In the genomic region with DNA sequence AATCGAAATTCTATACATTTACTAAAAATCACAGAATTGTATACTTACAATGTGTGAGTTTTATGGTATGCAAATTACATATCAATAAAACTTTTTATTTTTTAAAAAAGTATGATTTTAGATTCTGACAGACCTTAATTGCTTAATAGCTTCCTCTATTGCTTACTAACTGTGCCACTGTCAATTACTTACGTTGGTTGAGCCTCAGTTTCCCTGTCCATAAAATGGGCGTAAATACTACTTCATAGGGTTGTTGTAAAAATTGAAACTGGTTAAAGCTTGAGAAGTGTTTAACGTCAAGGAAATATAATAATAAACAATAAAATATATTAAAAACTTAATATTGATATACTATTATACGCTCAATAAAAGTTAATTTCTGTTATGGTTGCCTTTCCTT, we compare ENCODE assay signal across 39 cellular contexts.
"Had no signal": no experiment of that assay in that cellular context is flagged by ENCODE, and none has a peak within 500 bp of the region (broad histone marks: within the 10 kb centered on the region; RNA-seq: fewer than 3 reads in every experiment).

No MANE protein-coding gene starts in this region.

- H3K27ac Mint-ChIP-seq: activated naive CD4-positive, alpha-beta T cell treated with anti-CD3 and anti-CD28 coated beads for 36 hours; activated naive CD4-positive, alpha-beta T cell treated with anti-CD3 and anti-CD28 coated beads, Interleukin-2, amount 10 ng/mL, durations not matched to agents 7 days and 5 days; activated naive CD4-positive, alpha-beta T cell treated with anti-CD3 and anti-CD28 coated beads, Interleukin-2, amount 50 U/mL, for 24 hours; activated naive CD4-positive, alpha-beta T cell treated with anti-CD3 and anti-CD28 coated beads, Interleukin-2, amount 50 U/mL, for 72 hours; activated naive CD8-positive, alpha-beta T cell; activated naive CD8-positive, alpha-beta T cell treated with anti-CD3 and anti-CD28 coated beads for 36 hours; activated naive CD8-positive, alpha-beta T cell treated with anti-CD3 and anti-CD28 coated beads, Interleukin-2, amount 10 ng/mL, durations not matched to agents 7 days and 5 days; activated naive CD8-positive, alpha-beta T cell treated with anti-CD3 and anti-CD28 coated beads, Interleukin-2, amount 50 U/mL, for 24 hours; activated T-cell treated with anti-CD3 and anti-CD28 coated beads, Interleukin-2, amount 50 U/mL, for 24 hours; activated T-cell treated with anti-CD3 and anti-CD28 coated beads, Interleukin-2, amount 50 U/mL, for 72 hours; activated T-helper 1 cell treated with anti-CD3 and anti-CD28 coated beads, Interleukin-12 subunit alpha, Interleukin-12 subunit beta, Interleukin-2, Interleukin-4 antibody, amounts not matched to agents 30 ng/mL and 10 ng/mL and 1 ng/mL, durations not matched to agents 14 hours and 24 hours and 36 hours; activated T-helper 17 cell treated with anti-CD3 and anti-CD28 coated beads, Interleukin-2, amount 50 U/mL, for 72 hours; activated T-helper 2 cell treated with anti-CD3 and anti-CD28 coated beads, Interferon-gamma antibody, Interleukin-2, Interleukin-4, amounts not matched to agents 10 μg/mL and 5 μg/mL and 100 μg/mL, durations not matched to agents 14 hours and 24 hours and 36 hours had no signal

- H3K36me3 ChIP-seq: ascending aorta, brain microvascular endothelial cell, breast epithelium, cardiac muscle cell had no signal

- H3K4me3 Mint-ChIP-seq: activated naive CD4-positive, alpha-beta T cell treated with anti-CD3 and anti-CD28 coated beads for 36 hours; activated naive CD4-positive, alpha-beta T cell treated with anti-CD3 and anti-CD28 coated beads, Interleukin-2, amount 10 ng/mL, durations not matched to agents 7 days and 5 days; activated naive CD4-positive, alpha-beta T cell treated with anti-CD3 and anti-CD28 coated beads, Interleukin-2, amount 50 U/mL, for 24 hours; activated naive CD8-positive, alpha-beta T cell; activated naive CD8-positive, alpha-beta T cell treated with anti-CD3 and anti-CD28 coated beads for 36 hours; activated naive CD8-positive, alpha-beta T cell treated with anti-CD3 and anti-CD28 coated beads, Interleukin-2, amount 10 ng/mL, durations not matched to agents 7 days and 5 days; activated naive CD8-positive, alpha-beta T cell treated with anti-CD3 and anti-CD28 coated beads, Interleukin-2, amount 50 U/mL, for 24 hours; activated T-cell treated with anti-CD3 and anti-CD28 coated beads, Interleukin-2, amount 50 U/mL, for 24 hours; activated T-cell treated with anti-CD3 and anti-CD28 coated beads, Interleukin-2, amount 50 U/mL, for 4 hours; activated T-cell treated with anti-CD3 and anti-CD28 coated beads, Interleukin-2, amount 50 U/mL, for 72 hours; activated T-helper 1 cell treated with anti-CD3 and anti-CD28 coated beads, Interleukin-12 subunit alpha, Interleukin-12 subunit beta, Interleukin-2, Interleukin-4 antibody, amounts not matched to agents 30 ng/mL and 10 ng/mL and 1 ng/mL, durations not matched to agents 14 hours and 24 hours and 36 hours; activated T-helper 17 cell treated with anti-CD3 and anti-CD28 coated beads, Interleukin-2, amount 50 U/mL, for 72 hours; brain; central memory CD8-positive, alpha-beta T cell had no signal

- H3K4me1 Mint-ChIP-seq: activated naive CD4-positive, alpha-beta T cell treated with anti-CD3 and anti-CD28 coated beads, Interleukin-2, amount 10 ng/mL, durations not matched to agents 7 days and 5 days; activated naive CD4-positive, alpha-beta T cell treated with anti-CD3 and anti-CD28 coated beads, Interleukin-2, amount 50 U/mL, for 24 hours; activated naive CD8-positive, alpha-beta T cell treated with anti-CD3 and anti-CD28 coated beads for 36 hours; activated naive CD8-positive, alpha-beta T cell treated with anti-CD3 and anti-CD28 coated beads, Interleukin-2, amount 10 ng/mL, durations not matched to agents 7 days and 5 days; activated naive CD8-positive, alpha-beta T cell treated with anti-CD3 and anti-CD28 coated beads, Interleukin-2, amount 50 U/mL, for 24 hours; activated T-helper 17 cell treated with anti-CD3 and anti-CD28 coated beads, Interleukin-2, amount 50 U/mL, for 72 hours; brain; central memory CD8-positive, alpha-beta T cell had no signal

- H3K9me3 ChIP-seq: ascending aorta, body of pancreas had no signal

- H3K9me3 Mint-ChIP-seq: activated naive CD4-positive, alpha-beta T cell treated with anti-CD3 and anti-CD28 coated beads, Interleukin-2, amount 50 U/mL, for 24 hours; activated naive CD8-positive, alpha-beta T cell treated with anti-CD3 and anti-CD28 coated beads, Interleukin-2, amount 10 ng/mL, durations not matched to agents 7 days and 5 days had no signal

- H3K36me3 Mint-ChIP-seq: activated naive CD4-positive, alpha-beta T cell treated with anti-CD3 and anti-CD28 coated beads, Interleukin-2, amount 10 ng/mL, durations not matched to agents 7 days and 5 days; activated naive CD4-positive, alpha-beta T cell treated with anti-CD3 and anti-CD28 coated beads, Interleukin-2, amount 50 U/mL, for 24 hours; activated naive CD4-positive, alpha-beta T cell treated with anti-CD3 and anti-CD28 coated beads, Interleukin-2, amount 50 U/mL, for 72 hours; activated naive CD8-positive, alpha-beta T cell; activated naive CD8-positive, alpha-beta T cell treated with anti-CD3 and anti-CD28 coated beads for 36 hours; activated naive CD8-positive, alpha-beta T cell treated with anti-CD3 and anti-CD28 coated beads, Interleukin-2, amount 10 ng/mL, durations not matched to agents 7 days and 5 days had no signal

- DNase-seq: activated effector memory CD4-positive, alpha-beta T cell treated with anti-CD3 and anti-CD28 coated beads, Interleukin-2, amount 50 U/mL, for 16 hours; activated effector memory CD4-positive, alpha-beta T cell treated with Interleukin-2 at 50 U/mL for 16 hours; activated gamma-delta T cell; activated gamma-delta T cell treated with Interleukin-2 at 50 U/mL for 16 hours; activated naive CD4-positive, alpha-beta T cell; activated naive CD4-positive, alpha-beta T cell treated with anti-CD3 and anti-CD28 coated beads for 36 hours; activated naive CD4-positive, alpha-beta T cell treated with anti-CD3 and anti-CD28 coated beads, Interleukin-2, amount 10 ng/mL, durations not matched to agents 7 days and 5 days; activated naive CD4-positive, alpha-beta T cell treated with anti-CD3 and anti-CD28 coated beads, Interleukin-2, amount 50 U/mL, for 16 hours; activated naive CD4-positive, alpha-beta T cell treated with Interleukin-2 at 50 U/mL for 16 hours; activated naive CD8-positive, alpha-beta T cell treated with anti-CD3 and anti-CD28 coated beads for 36 hours; activated naive CD8-positive, alpha-beta T cell treated with anti-CD3 and anti-CD28 coated beads, Interleukin-2, amount 10 ng/mL, durations not matched to agents 7 days and 5 days; activated naive CD8-positive, alpha-beta T cell treated with anti-CD3 and anti-CD28 coated beads, Interleukin-2, amount 50 U/mL, for 24 hours; activated T-cell treated with anti-CD3 and anti-CD28 coated beads, Interleukin-2, amount 50 U/mL, for 1 hour; activated T-cell treated with anti-CD3 and anti-CD28 coated beads, Interleukin-2, amount 50 U/mL, for 24 hours; activated T-cell treated with anti-CD3 and anti-CD28 coated beads, Interleukin-2, amount 50 U/mL, for 4 hours; activated T-cell treated with anti-CD3 and anti-CD28 coated beads, Interleukin-2, amount 50 U/mL, for 48 hours; activated T-cell treated with anti-CD3 and anti-CD28 coated beads, Interleukin-2, amount 50 U/mL, for 72 hours; amniotic stem cell; amygdala; anterior cingulate cortex; aorta; body of pancreas; brain microvascular endothelial cell; caudate nucleus; central memory CD4-positive, alpha-beta T cell; cerebellar nuclear complex had no signal

- H3K27ac ChIP-seq: ascending aorta, body of pancreas, brain microvascular endothelial cell, breast epithelium, cardiac muscle cell had no signal

- H3K27me3 ChIP-seq: ascending aorta, body of pancreas, brain microvascular endothelial cell, breast epithelium, cardiac muscle cell had no signal

- FAIRE-seq: astrocyte, bronchial epithelial cell had no signal

- H3K27me3 Mint-ChIP-seq: activated naive CD4-positive, alpha-beta T cell treated with anti-CD3 and anti-CD28 coated beads, Interleukin-2, amount 10 ng/mL, durations not matched to agents 7 days and 5 days; activated naive CD8-positive, alpha-beta T cell; activated naive CD8-positive, alpha-beta T cell treated with anti-CD3 and anti-CD28 coated beads for 36 hours; activated naive CD8-positive, alpha-beta T cell treated with anti-CD3 and anti-CD28 coated beads, Interleukin-2, amount 10 ng/mL, durations not matched to agents 7 days and 5 days; activated naive CD8-positive, alpha-beta T cell treated with anti-CD3 and anti-CD28 coated beads, Interleukin-2, amount 50 U/mL, for 24 hours; activated T-cell treated with anti-CD3 and anti-CD28 coated beads, Interleukin-2, amount 50 U/mL, for 24 hours; activated T-helper 17 cell treated with anti-CD3 and anti-CD28 coated beads, Interleukin-2, amount 50 U/mL, for 72 hours; central memory CD8-positive, alpha-beta T cell had no signal

- ATAC-seq: activated naive CD4-positive, alpha-beta T cell treated with anti-CD3 and anti-CD28 coated beads, Interleukin-2, amount 50 U/mL, for 72 hours; activated naive CD8-positive, alpha-beta T cell treated with anti-CD3 and anti-CD28 coated beads, Interleukin-2, amount 50 U/mL, for 24 hours; activated T-cell treated with anti-CD3 and anti-CD28 coated beads, Interleukin-2, amount 50 U/mL, for 4 hours; activated T-cell treated with anti-CD3 and anti-CD28 coated beads, Interleukin-2, amount 50 U/mL, for 72 hours; activated T-helper 17 cell treated with anti-CD3 and anti-CD28 coated beads, Interleukin-2, amount 50 U/mL, for 72 hours; body of pancreas had no signal

- H3K4me3 ChIP-seq: ascending aorta, body of pancreas, breast epithelium, cardiac muscle cell had no signal

- H3K4me1 ChIP-seq: breast epithelium had no signal
